Comparison of ENCODE assay signal across 18 cellular contexts in genomic region chr17:29215717-29216116, GRCh38. TPM values are rescaled to one million over a fixed set of nuclear protein-coding genes. Genes with fewer than 3 reads are reported as not detected.
DNase-seq lines count a peak whose midpoint lies in the region; ATAC-seq and TF ChIP-seq lines count a peak whose summit lies in the region.
"Had no signal": no experiment of that assay in that cellular context is flagged by ENCODE, and none has a peak within 500 bp of the region (broad histone marks: within the 10 kb centered on the region; RNA-seq: fewer than 3 reads in every experiment).

No MANE protein-coding gene starts in this region.

- ATAC-seq in PC-3 = no peak
- no peak for ATAC-seq in activated CD8-positive, alpha-beta T cell treated with anti-CD3 and anti-CD28 coated beads, Interleukin-2, amount 10 ng/mL, durations not matched to agents 7 days and 5 days

- H2AK5ac ChIP-seq in mesendoderm (ENCODE audit: low read length) = no peak overlapping the region

- no peaks in the 10 kb centered on the region for H3K27me3 Mint-ChIP-seq in activated CD8-positive, alpha-beta T cell treated with anti-CD3 and anti-CD28 coated beads, Interleukin-2, amount 10 ng/mL, durations not matched to agents 7 days and 5 days (ENCODE audit: low read depth)

- TF ChIP-seq CTCF in PC-3 (conservative IDR thresholded peaks at IDR 0.05; ENCODE audit: low read depth, low read length) = no peak
- TF ChIP-seq CTCF in choroid plexus epithelial cell (conservative IDR thresholded peaks at IDR 0.05; ENCODE audit: low read depth, low read length) = no peak

- H3K9ac ChIP-seq in PC-3 (ENCODE audit: low read length) = no peak overlapping the region
- H3K9ac ChIP-seq in mesendoderm (ENCODE audit: low read length) = no peak overlapping the region

- H3K9me2 ChIP-seq in PC-3 (replicated peaks; ENCODE audit: low read length) = no peaks in the 10 kb centered on the region

- H2AFZ ChIP-seq in PC-3 (ENCODE audit: low read length) = no peak overlapping the region

- no peak overlapping the region for H3K56ac ChIP-seq in mesendoderm (ENCODE audit: low read length)

- intact Hi-C loops in PC-3 (cut with micrococcal nuclease) = loop anchor here (5.0 kb wide), 1 partner anchor 33 kb away; the partner anchor contains the start of gene MYO18A

- H3K9me3 ChIP-seq in PC-3 (ENCODE audit: low read length) = no peaks in the 10 kb centered on the region

- no peaks in the 10 kb centered on the region for H3K9me3 Mint-ChIP-seq in activated CD8-positive, alpha-beta T cell treated with anti-CD3 and anti-CD28 coated beads, Interleukin-2, amount 10 ng/mL, durations not matched to agents 7 days and 5 days (ENCODE audit: insufficient read depth)

- H3K36me3 ChIP-seq in PC-3 (ENCODE audit: low read depth, low read length) (no peaks in the 10 kb centered on the region), mesendoderm (ENCODE audit: control insufficient read depth, insufficient read depth, low read length) (no peaks in the 10 kb centered on the region)

- H2BK5ac ChIP-seq in mesendoderm (ENCODE audit: low read length) = no peak overlapping the region

- no CpG with 5 or more reads among the region's 4 CpGs for WGBS in mesendoderm (ENCODE audit: extremely low coverage, insufficient coverage, low lambda C conversion rate)

- H3K27ac ChIP-seq in PC-3 (ENCODE audit: low read length) = no peak overlapping the region
- H3K27ac ChIP-seq in mesendoderm (ENCODE audit: low read depth, low read length) = no peak overlapping the region
- H3K27ac ChIP-seq: skin epidermis had no signal

- H3K79me2 ChIP-seq in PC-3 (ENCODE audit: low read length) (no peaks in the 10 kb centered on the region), mesendoderm (ENCODE audit: control insufficient read depth, insufficient read depth, low read length) (no peaks in the 10 kb centered on the region)

- H3K27me3 ChIP-seq in PC-3 (ENCODE audit: low read length) (no peaks in the 10 kb centered on the region), mesendoderm (ENCODE audit: insufficient read depth, low read length, poor library complexity) (no peaks in the 10 kb centered on the region)

- H2BK15ac ChIP-seq in mesendoderm (replicated peaks; ENCODE audit: low read depth) = no peak overlapping the region

- H3K4ac ChIP-seq in mesendoderm (ENCODE audit: low read depth, low read length) = no peak overlapping the region

- POLR2A ChIA-PET in PC-3 (lab: Charles Lee; ENCODE audit: unreplicated experiment) = interaction anchor here (0.6 kb wide), 1 partner anchor 38 kb away, joined by 5 read pairs; no protein-coding TSS in a partner anchor
- POLR2A ChIA-PET in activated CD8-positive, alpha-beta T cell treated with anti-CD3 and anti-CD28 coated beads, Interleukin-2, amount 10 ng/mL, durations not matched to agents 7 days and 5 days (lab: Charles Lee) = interaction anchor here (0.9 kb wide), 1 partner anchor 162 kb away, joined by 3 read pairs; no protein-coding TSS in a partner anchor

- no peak overlapping the region for H3K27ac Mint-ChIP-seq in activated CD8-positive, alpha-beta T cell treated with anti-CD3 and anti-CD28 coated beads, Interleukin-2, amount 10 ng/mL, durations not matched to agents 7 days and 5 days

- no peak overlapping the region for H4K8ac ChIP-seq in mesendoderm (ENCODE audit: low read depth, low read length)

- CTCF ChIA-PET in PC-3 (lab: Charles Lee) = no interaction called here
- CTCF ChIA-PET in activated CD8-positive, alpha-beta T cell treated with anti-CD3 and anti-CD28 coated beads, Interleukin-2, amount 10 ng/mL, durations not matched to agents 7 days and 5 days (lab: Charles Lee) = interaction anchor here (1.4 to 8.8 kb wide), 4 partner anchors 69 to 104 kb away, joined by 3 to 266 read pairs (median 8); no protein-coding TSS in a partner anchor

- no peaks in the 10 kb centered on the region for H3K4me1 ChIP-seq in PC-3 (ENCODE audit: insufficient read depth, low read length)
- H3K4me1 ChIP-seq in mesendoderm (ENCODE audit: control insufficient read depth, low read depth, low read length) = no peaks in the 10 kb centered on the region

- H3K79me1 ChIP-seq in mesendoderm (ENCODE audit: low read length) = no peaks in the 10 kb centered on the region

- no peak overlapping the region for H4K5ac ChIP-seq in mesendoderm (ENCODE audit: low read length)

- H3K4me3 ChIP-seq in PC-3 (ENCODE audit: low read length) (no peak overlapping the region), choroid plexus epithelial cell (ENCODE audit: low read depth, low read length) (no peak overlapping the region), mesendoderm (ENCODE audit: low read length) (no peak overlapping the region)
- H3K4me3 ChIP-seq: skin epidermis had no signal

- H3K23ac ChIP-seq in mesendoderm (ENCODE audit: low read length) = no peak overlapping the region

- DNase-seq in ELR (ENCODE audit: low read depth) (peak; percentile 62), PC-3 (peak; percentile 27), choroid plexus epithelial cell (ENCODE audit: low read depth) (peak; percentile 74), mesendoderm (peak; percentile 40), occipital lobe (lab: John Stamatoyannopoulos, UW) (no peak), hepatic stellate cell (ENCODE audit: low spot score) (no peak), foreskin melanocyte (no peak)
- no peak for DNase-seq in activated CD8-positive, alpha-beta T cell treated with anti-CD3 and anti-CD28 coated beads, Interleukin-2, amount 10 ng/mL, durations not matched to agents 7 days and 5 days
- DNase-seq: activated naive CD4-positive, alpha-beta T cell treated with anti-CD3 and anti-CD28 coated beads, Interleukin-2, amount 50 U/mL, for 16 hours; activated T-cell treated with anti-CD3 and anti-CD28 coated beads, Interleukin-2, amount 50 U/mL, for 1 hour; central memory CD4-positive, alpha-beta T cell; effector CD4-positive, alpha-beta T cell; NCI-H1105; RPMI8226; stimulated activated CD4-positive, alpha-beta T cell treated with anti-CD3 and anti-CD28 coated beads, Interleukin-4, amount 100 ng/mL, for 24 hours had no signal

- no peaks in the 10 kb centered on the region for H3K36me3 Mint-ChIP-seq in activated CD8-positive, alpha-beta T cell treated with anti-CD3 and anti-CD28 coated beads, Interleukin-2, amount 10 ng/mL, durations not matched to agents 7 days and 5 days (ENCODE audit: low read depth)

- H3F3A ChIP-seq in PC-3 (ENCODE audit: low read length, unreplicated experiment) = no peaks in the 10 kb centered on the region

- no peak overlapping the region for H3K4me3 Mint-ChIP-seq in activated CD8-positive, alpha-beta T cell treated with anti-CD3 and anti-CD28 coated beads, Interleukin-2, amount 10 ng/mL, durations not matched to agents 7 days and 5 days

- no peak overlapping the region for H3K4me2 ChIP-seq in PC-3 (ENCODE audit: low read length)
- no peak overlapping the region for H3K4me2 ChIP-seq in mesendoderm (ENCODE audit: low read length)

- H2BK120ac ChIP-seq in mesendoderm (ENCODE audit: low read depth, low read length) = no peak overlapping the region

- no TSS peak for BruUV-seq in PC-3 (replicated peaks; lab: Mats Ljungman, UMichigan)

- no peak overlapping the region for H3K18ac ChIP-seq in mesendoderm (ENCODE audit: low read length)

- peaks cover 9% of the 10 kb centered on the region for H3K4me1 Mint-ChIP-seq in activated CD8-positive, alpha-beta T cell treated with anti-CD3 and anti-CD28 coated beads, Interleukin-2, amount 10 ng/mL, durations not matched to agents 7 days and 5 days (ENCODE audit: low read depth)

- H4K20me1 ChIP-seq in PC-3 (ENCODE audit: low read length) = no peaks in the 10 kb centered on the region

RNA-seq across cellular contexts. Expression of gene CRYBA1, which starts 30.9 kb away (rescaled TPM):
- total RNA-seq in PC-3 (2014; rRNA removed) (not detected in 2 replicates), occipital lobe (not detected)
- polyA plus RNA-seq in mesendoderm (2013, experiment 1 of 2) = not detected
- polyA plus RNA-seq in mesendoderm (2013, experiment 2 of 2) = not detected
- not detected for total RNA-seq in activated CD8-positive, alpha-beta T cell treated with anti-CD3 and anti-CD28 coated beads, Interleukin-2, amount 10 ng/mL, durations not matched to agents 7 days and 5 days
- total RNA-seq: liver, subcutaneous adipose tissue had no signal
- polyA plus RNA-seq: liver had no signal

RNA-seq across cellular contexts. Expression of gene MYO18A, which starts 35.5 kb away (rescaled TPM):
- total RNA-seq in PC-3 (2014; rRNA removed) = 28.0 and 36.1 TPM in 2 replicates
- 12.7 TPM for polyA plus RNA-seq in mesendoderm (2013, experiment 1 of 2)
- polyA plus RNA-seq in mesendoderm (2013, experiment 2 of 2) = 11.4 TPM
- 68.5 TPM for total RNA-seq in occipital lobe
- 10 to 100 TPM; 53.4 to 53.8 TPM for total RNA-seq in activated CD8-positive, alpha-beta T cell treated with anti-CD3 and anti-CD28 coated beads, Interleukin-2, amount 10 ng/mL, durations not matched to agents 7 days and 5 days

Comparison
In these comparisons a context has a peak if more than half of its experiments do, and no peak if none do; other contexts are left out.
1. DNase-seq: peak in ELR (single experiment), PC-3 (single experiment), choroid plexus epithelial cell (single experiment) and mesendoderm (single experiment); none in occipital lobe (single experiment), hepatic stellate cell (single experiment), activated CD8-positive, alpha-beta T cell treated with anti-CD3 and anti-CD28 coated beads, Interleukin-2, amount 10 ng/mL, durations not matched to agents 7 days and 5 days (single experiment) and foreskin melanocyte (single experiment).